16 cellular contexts compared by ENCODE assay signal in genomic region chr11:68043029-68043348, GRCh38. TPM values are rescaled to one million over a fixed set of nuclear protein-coding genes. Genes with fewer than 3 reads are reported as not detected.
A peak's percentile ranks its signal among the peaks of the same experiment; 100 is the strongest.
DNase-seq lines count a peak whose midpoint lies in the region; ATAC-seq, FAIRE-seq and TF ChIP-seq lines count a peak whose summit lies in the region.
"Had no signal": no experiment of that assay in that cellular context is flagged by ENCODE, and none has a peak within 500 bp of the region (broad histone marks: within the 10 kb centered on the region; RNA-seq: fewer than 3 reads in every experiment).

No MANE protein-coding gene starts in this region.

- peaks cover 37% of the 10 kb centered on the region for H3K79me2 ChIP-seq in K562 (ENCODE audit: control insufficient read depth, insufficient read depth, low read length)
- no peaks in the 10 kb centered on the region for H3K79me2 ChIP-seq in neural progenitor cell (ENCODE audit: low read depth)

- peaks cover 14% of the 10 kb centered on the region for H3F3A ChIP-seq in neural progenitor cell (ENCODE audit: low read depth)

- no peaks in the 10 kb centered on the region for H3K36me3 Mint-ChIP-seq in HFFc6 (ENCODE audit: low read depth)
- H3K36me3 Mint-ChIP-seq in neural progenitor cell, result no peaks in the 10 kb centered on the region

- H3K9ac ChIP-seq in K562 (ENCODE audit: insufficient read depth in 1 of 2, low read depth in 2 of 2, low read length in 2 of 2) (peak overlapping the region; percentile 69 to 90; a peak in 3 of 4 replicates), neural progenitor cell (no peak overlapping the region)

- H3K36me3 ChIP-seq in K562 (ENCODE audit: control insufficient read depth, insufficient read depth, low read length), result peaks cover 60% of the 10 kb centered on the region; the same call in 2 of the 3 replicates
- H3K36me3 ChIP-seq in pancreas, result peaks cover 0 to 10% (median 9%) of the 10 kb centered on the region in 3 donors
- H3K36me3 ChIP-seq in left ventricle myocardium inferior, result peaks cover 23% of the 10 kb centered on the region
- no peaks in the 10 kb centered on the region for H3K36me3 ChIP-seq in neural progenitor cell

- peak overlapping the region; percentile 15; the same call in 1 of the 2 replicates for H3K4me3 ChIP-seq in AG04449 (ENCODE audit: low read depth, low read length)
- H3K4me3 ChIP-seq in K562, result peak overlapping the region; percentile 14; the same call in 1 of the 2 replicates
- H3K4me3 ChIP-seq in pancreas, result peak overlapping the region in 2 of 4 donors; percentile 4 to 57
- H3K4me3 ChIP-seq in left ventricle myocardium inferior, result no peak overlapping the region
- no peak overlapping the region for H3K4me3 ChIP-seq in neural progenitor cell
- H3K4me3 ChIP-seq: heart left ventricle, lung, psoas muscle had no signal

- peak overlapping the region; percentile 31; the same call in 1 of the 2 replicates for H3K27ac Mint-ChIP-seq in HFFc6
- no peak overlapping the region for H3K27ac Mint-ChIP-seq in neural progenitor cell
- H3K27ac Mint-ChIP-seq: activated naive CD8-positive, alpha-beta T cell treated with anti-CD3 and anti-CD28 coated beads, Interleukin-2, amount 10 ng/mL, durations not matched to agents 7 days and 5 days had no signal

- no TSS peak for BruUV-seq in K562 (replicated peaks; lab: Mats Ljungman, UMichigan)

- H3K9me3 ChIP-seq in K562 (replicated peaks; ENCODE audit: control insufficient read depth, insufficient read depth, low read depth, low read length) (no peaks in the 10 kb centered on the region), pancreas (no peaks in the 10 kb centered on the region), left ventricle myocardium inferior (replicated peaks) (no peaks in the 10 kb centered on the region), neural progenitor cell (ENCODE audit: low read depth) (no peaks in the 10 kb centered on the region)
- H3K9me3 ChIP-seq: heart left ventricle, psoas muscle had no signal

- H3K4me1 ChIP-seq in K562 (replicated peaks in 1 of 2; ENCODE audit: control insufficient read depth in 2 of 2, insufficient read depth in 2 of 2, low read length in 2 of 2) (peaks cover 38 to 77% of the 10 kb centered on the region in 2 experiments), pancreas (peaks cover 7 to 31% (median 27%) of the 10 kb centered on the region in 3 donors), left ventricle myocardium inferior (peaks cover 31% of the 10 kb centered on the region), neural progenitor cell (peaks cover 16% of the 10 kb centered on the region)

- TF ChIP-seq CTCF in AG04449 (IDR thresholded peaks at IDR 0.05; ENCODE audit: insufficient read depth, low read length, missing control alignments) (no peak), HFFc6 (IDR thresholded peaks at IDR 0.05) (no peak), K562 (IDR thresholded peaks at IDR 0.05 in 2 of 3, conservative IDR thresholded peaks at IDR 0.05 in 1 of 3; ENCODE audit: insufficient read depth in 2 of 3, low read depth in 1 of 3, low read length in 3 of 3) (no peak), pancreas (IDR thresholded peaks at IDR 0.05) (no peak), left ventricle myocardium inferior (IDR thresholded peaks at IDR 0.05; ENCODE audit: borderline replicate concordance) (no peak), neural progenitor cell (IDR thresholded peaks at IDR 0.05) (no peak)

- FAIRE-seq in K562 (lab: Jason Lieb, UNC) (no peak), pancreas (lab: Jason Lieb, UNC) (no peak)

- H3K9me3 Mint-ChIP-seq in HFFc6 (no peaks in the 10 kb centered on the region), neural progenitor cell (no peaks in the 10 kb centered on the region)
- H3K9me3 Mint-ChIP-seq: activated naive CD8-positive, alpha-beta T cell treated with anti-CD3 and anti-CD28 coated beads, Interleukin-2, amount 10 ng/mL, durations not matched to agents 7 days and 5 days had no signal

- POLR2A ChIA-PET in AG04449 (lab: Yijun Ruan, JAX) (interaction anchor here (1.7 to 2.8 kb wide), 3 partner anchors 10 to 33 kb away, joined by 5 to 17 read pairs (median 6); partner anchors contain the start of genes ALDH3B1 and NDUFS8), K562 (lab: Yijun Ruan, JAX) (interaction anchor here (0.7 to 4.9 kb wide), 7 partner anchors 10 to 334 kb away, joined by 3 to 55 read pairs (median 4); no protein-coding TSS in a partner anchor)

- H2AFZ ChIP-seq in K562 (ENCODE audit: low read depth, low read length) (peak overlapping the region; percentile 56), neural progenitor cell (replicated peaks) (no peak overlapping the region)

- no peak for TF ChIP-seq RAD21 in K562 (CRISPR knock-in tag; conservative IDR thresholded peaks at IDR 0.05 in 1 of 2, IDR thresholded peaks at IDR 0.05 in 1 of 2)

- TF ChIP-seq POLR2A in K562 (conservative IDR thresholded peaks at IDR 0.05), result no peak

- no peak for TF ChIP-seq EP300 in K562 (IDR thresholded peaks at IDR 0.05; ENCODE audit: low read length)

- peaks cover 4% of the 10 kb centered on the region; the same call in 1 of the 2 replicates for H4K20me1 ChIP-seq in K562 (replicated peaks; ENCODE audit: control insufficient read depth, insufficient read depth, low read length)
- H4K20me1 ChIP-seq in neural progenitor cell (ENCODE audit: low read depth), result no peaks in the 10 kb centered on the region

- H3K27ac ChIP-seq in K562 (ENCODE audit: extremely low read depth, low read depth, low read length) (peak overlapping the region; percentile 90), pancreas (peak overlapping the region; percentile 11 to 36 (median 16)), left ventricle myocardium inferior (replicated peaks) (no peak overlapping the region), neural progenitor cell (no peak overlapping the region)
- H3K27ac ChIP-seq: psoas muscle had no signal

- peaks cover 12% of the 10 kb centered on the region for H3K4me1 Mint-ChIP-seq in HFFc6 (ENCODE audit: low read depth)
- H3K4me1 Mint-ChIP-seq in neural progenitor cell, result peaks cover 9% of the 10 kb centered on the region

- ATAC-seq in K562 (peak; percentile 4; the same call in 2 of the 3 replicates), pancreas (no peak), GM21447 (IDR thresholded peaks at IDR 0.05; ENCODE audit: unreplicated experiment) (no peak)
- ATAC-seq: activated CD4-positive, CD25-positive, alpha-beta regulatory T cell treated with anti-CD3 and anti-CD28 coated beads, Interleukin-2, amount 50 U/mL, for 24 hours; heart left ventricle; psoas muscle had no signal

- intact Hi-C loops in K562 (cut with micrococcal nuclease), result no loop called here
- intact Hi-C loops in pancreas (cut with DNase I), result loop anchor here in 1 of 3 donors (10.0 kb wide), 1 partner anchor 162 kb away; no protein-coding TSS in a partner anchor
- intact Hi-C loops in left ventricle myocardium inferior (cut with micrococcal nuclease), result no loop called here

- H3K27me3 Mint-ChIP-seq in HFFc6 (ENCODE audit: insufficient read depth), result peaks cover 3% of the 10 kb centered on the region; the same call in 1 of the 2 replicates
- H3K27me3 Mint-ChIP-seq in neural progenitor cell (ENCODE audit: insufficient read depth, low read depth), result peaks cover 8% of the 10 kb centered on the region
- H3K27me3 Mint-ChIP-seq: activated naive CD8-positive, alpha-beta T cell treated with anti-CD3 and anti-CD28 coated beads, Interleukin-2, amount 10 ng/mL, durations not matched to agents 7 days and 5 days had no signal

- DNase-seq in AG04449 (ENCODE audit: low read depth, low spot score) (no peak), HFFc6 (no peak), K562 (ENCODE audit: extremely low read depth in 1 of 4, low spot score in 3 of 4) (peak; percentile 44 to 59 (median 53)), pancreas (peak in 3 of 6 donors; percentile 26 to 50 (median 33)), retina (no peak), left ventricle myocardium inferior (no peak), neural progenitor cell (ENCODE audit: low spot score) (no peak)
- DNase-seq: activated naive CD8-positive, alpha-beta T cell treated with anti-CD3 and anti-CD28 coated beads, Interleukin-2, amount 10 ng/mL, durations not matched to agents 7 days and 5 days; effector CD4-positive, alpha-beta T cell; NCI-H1930; T-helper 2 cell had no signal

- H3K4me2 ChIP-seq in K562 (ENCODE audit: insufficient read depth, low read length), result peak overlapping the region; percentile 57
- H3K4me2 ChIP-seq in neural progenitor cell, result no peak overlapping the region

- no peaks in the 10 kb centered on the region for H3K9me1 ChIP-seq in K562 (ENCODE audit: control insufficient read depth, insufficient read depth, low read length)

- no peak overlapping the region for H3K4me3 Mint-ChIP-seq in HFFc6
- no peak overlapping the region for H3K4me3 Mint-ChIP-seq in neural progenitor cell
- H3K4me3 Mint-ChIP-seq: activated naive CD8-positive, alpha-beta T cell treated with anti-CD3 and anti-CD28 coated beads, Interleukin-2, amount 10 ng/mL, durations not matched to agents 7 days and 5 days had no signal

- 20% methylated on average over 8 of the region's 8 CpGs for WGBS in K562 (ENCODE audit: insufficient coverage, low coverage, missing lambda C conversion rate)
- 32 to 46% methylated on average over 4 to 8 of the region's 8 CpGs for WGBS in pancreas, 2 donors

- CTCF ChIA-PET in AG04449 (lab: Yijun Ruan, JAX) (interaction anchor here (1.6 to 1.8 kb wide), 3 partner anchors 9 to 166 kb away, joined by 4 to 5 read pairs (median 4); no protein-coding TSS in a partner anchor), K562 (lab: Yijun Ruan, JAX; ENCODE audit: low intra/inter-chr PET ratio) (no interaction called here)

- no peaks in the 10 kb centered on the region for H3K27me3 ChIP-seq in K562 (ENCODE audit: control insufficient read depth in 2 of 2, insufficient read depth in 2 of 2, low read length in 2 of 2)
- H3K27me3 ChIP-seq in pancreas, result no peaks in the 10 kb centered on the region
- no peaks in the 10 kb centered on the region for H3K27me3 ChIP-seq in left ventricle myocardium inferior (ENCODE audit: low read depth)
- H3K27me3 ChIP-seq in neural progenitor cell, result no peaks in the 10 kb centered on the region
- H3K27me3 ChIP-seq: heart left ventricle had no signal

- in situ Hi-C loops in K562 (cut with MboI), result no loop called here

RNA-seq across cellular contexts. Expression of gene TCIRG1, which starts 4.2 kb away (rescaled TPM):
- total RNA-seq in HFFc6 (2021; fragmentation: NEBNext Ultra II Directional; extraction: Animal tissue kit (Norgen Biotek cat#: 25700)), result 100 to 1,000 TPM; 113 to 150 (median 131) TPM
- total RNA-seq in K562 (2011; cell fraction: chromatin; rRNA removed; ENCODE audit: low replicate concordance), result 106 and 531 TPM in 2 replicates
- total RNA-seq in K562 (2011; cell fraction: nucleolus; rRNA removed), result 492 and 517 TPM in 2 replicates
- 190 and 232 TPM in 2 replicates for total RNA-seq in K562 (2011; cell fraction: nucleoplasm; rRNA removed)
- 78.0 and 82.8 TPM in 2 replicates for total RNA-seq in K562 (2014; rRNA removed)
- 2.5 and 5.5 TPM in 2 replicates for total RNA-seq in K562 (2014; rRNA removed; fragmentation: Illumina TruSeq; extraction: Trizol)
- total RNA-seq in K562 (2015; rRNA removed; fragmentation: Illumina TruSeq; extraction: Trizol), result 24.4 and 28.7 TPM in 2 replicates
- 96.4 and 108 TPM in 2 replicates for total RNA-seq in K562 (2021)
- polyA plus RNA-seq in K562 (2011; rRNA removed), result 31.1 and 72.7 TPM in 2 replicates
- 56.1 and 92.6 TPM in 2 replicates for polyA plus RNA-seq in K562 (2011; cell fraction: cytosol; rRNA removed)
- 923 and 1,215 TPM in 2 replicates for polyA plus RNA-seq in K562 (2011; cell fraction: nucleus; rRNA removed)
- 55.4 and 115 TPM in 2 replicates for polyA plus RNA-seq in K562 (2012)
- polyA plus RNA-seq in K562 (2014; fragmentation: Illumina TruSeq; extraction: Trizol), result 13.1 and 33.3 TPM in 2 replicates
- 1 to 10 TPM in 1 of 2 experiments, under 1 TPM in 1; 0.49 to 1.9 TPM for polyA plus RNA-seq in K562 (2014; fragmentation: Nextera tagmentation; extraction: Ambion mirVana)
- 113 and 143 TPM in 2 replicates for polyA plus RNA-seq in K562 (2014; rRNA removed)
- polyA minus RNA-seq in K562 (2011; rRNA and poly(A)+ RNA removed), result 9.7 and 11.0 TPM in 2 replicates
- polyA minus RNA-seq in K562 (2011; cell fraction: cytosol; rRNA and poly(A)+ RNA removed), result 28.2 and 33.0 TPM in 2 replicates
- polyA minus RNA-seq in K562 (2011; cell fraction: nucleus; rRNA and poly(A)+ RNA removed), result 139 and 154 TPM in 2 replicates
- 100 to 1,000 TPM; 166 to 287 (median 201) TPM for total RNA-seq in pancreas
- 1,000 to 10,000 TPM in 1 of 2 donors, 100 to 1,000 TPM in 1; 550 to 1,036 TPM for polyA plus RNA-seq in pancreas
- 23.4 TPM for total RNA-seq in left ventricle myocardium inferior
- total RNA-seq in neural progenitor cell (ENCODE audit: low replicate concordance), result 10.7 and 19.4 TPM in 2 replicates

RNA-seq across cellular contexts. Expression of gene NDUFS8, which starts 12.5 kb away (rescaled TPM):
- 100 to 1,000 TPM; 221 to 236 (median 223) TPM for total RNA-seq in HFFc6 (2021; fragmentation: NEBNext Ultra II Directional; extraction: Animal tissue kit (Norgen Biotek cat#: 25700))
- 41.2 and 158 TPM in 2 replicates for total RNA-seq in K562 (2011; cell fraction: chromatin; rRNA removed; ENCODE audit: low replicate concordance)
- 168 and 170 TPM in 2 replicates for total RNA-seq in K562 (2011; cell fraction: nucleolus; rRNA removed)
- total RNA-seq in K562 (2011; cell fraction: nucleoplasm; rRNA removed), result 99.4 and 102 TPM in 2 replicates
- total RNA-seq in K562 (2014; rRNA removed) (351 and 419 TPM in 2 replicates), K562 (2014; rRNA removed; fragmentation: Illumina TruSeq; extraction: Trizol) (60.0 and 91.3 TPM in 2 replicates), K562 (2015; rRNA removed; fragmentation: Illumina TruSeq; extraction: Trizol) (146 and 150 TPM in 2 replicates), K562 (2021) (271 and 294 TPM in 2 replicates), pancreas (10 to 100 TPM; 43.6 to 70.5 (median 59.0) TPM), left ventricle myocardium inferior (436 TPM), neural progenitor cell (ENCODE audit: low replicate concordance) (46.7 and 149 TPM in 2 replicates)
- polyA plus RNA-seq in K562 (2011; rRNA removed) (67.2 and 68.7 TPM in 2 replicates), K562 (2014; fragmentation: Illumina TruSeq; extraction: Trizol) (101 and 156 TPM in 2 replicates), K562 (2014; fragmentation: Nextera tagmentation; extraction: Ambion mirVana) (10 to 100 TPM; 36.5 to 65.1 TPM), K562 (2014; rRNA removed) (241 and 257 TPM in 2 replicates), pancreas (100 to 1,000 TPM; 116 to 121 TPM)
- polyA plus RNA-seq in K562 (2011; cell fraction: cytosol; rRNA removed), result 181 and 505 TPM in 2 replicates
- 116 and 178 TPM in 2 replicates for polyA plus RNA-seq in K562 (2011; cell fraction: nucleus; rRNA removed)
- 247 and 317 TPM in 2 replicates for polyA plus RNA-seq in K562 (2012)
- 28.2 and 47.3 TPM in 2 replicates for polyA minus RNA-seq in K562 (2011; rRNA and poly(A)+ RNA removed)
- polyA minus RNA-seq in K562 (2011; cell fraction: cytosol; rRNA and poly(A)+ RNA removed), result 128 and 135 TPM in 2 replicates
- 55.5 and 65.1 TPM in 2 replicates for polyA minus RNA-seq in K562 (2011; cell fraction: nucleus; rRNA and poly(A)+ RNA removed)

RNA-seq across cellular contexts. Expression of gene ALDH3B1, which starts 32.9 kb away (rescaled TPM):
- 10 to 100 TPM; 29.5 to 47.4 (median 43.4) TPM for total RNA-seq in HFFc6 (2021; fragmentation: NEBNext Ultra II Directional; extraction: Animal tissue kit (Norgen Biotek cat#: 25700))
- total RNA-seq in K562 (2011; cell fraction: chromatin; rRNA removed; ENCODE audit: low replicate concordance), result 0.14 and 0.70 TPM in 2 replicates
- total RNA-seq in K562 (2011; cell fraction: nucleolus; rRNA removed), result 0.13 and 0.17 TPM in 2 replicates
- total RNA-seq in K562 (2011; cell fraction: nucleoplasm; rRNA removed), result 0.07 and 0.15 TPM in 2 replicates
- 0.37 TPM in 1 of 2 replicates, not detected in the other for total RNA-seq in K562 (2014; rRNA removed)
- 0.04 TPM in 1 of 2 replicates, not detected in the other for total RNA-seq in K562 (2014; rRNA removed; fragmentation: Illumina TruSeq; extraction: Trizol)
- 0.07 and 0.08 TPM in 2 replicates for total RNA-seq in K562 (2015; rRNA removed; fragmentation: Illumina TruSeq; extraction: Trizol)
- 0.13 and 0.35 TPM in 2 replicates for total RNA-seq in K562 (2021)
- 0.10 and 0.19 TPM in 2 replicates for polyA plus RNA-seq in K562 (2011; rRNA removed)
- 0.18 and 0.36 TPM in 2 replicates for polyA plus RNA-seq in K562 (2011; cell fraction: cytosol; rRNA removed)
- 0.21 and 0.30 TPM in 2 replicates for polyA plus RNA-seq in K562 (2011; cell fraction: nucleus; rRNA removed)
- polyA plus RNA-seq in K562 (2012), result 0.42 and 1.4 TPM in 2 replicates
- 0.06 and 0.15 TPM in 2 replicates for polyA plus RNA-seq in K562 (2014; fragmentation: Illumina TruSeq; extraction: Trizol)
- under 1 TPM in 1 of 2 experiments, not detected in 1; 0.01 TPM for polyA plus RNA-seq in K562 (2014; fragmentation: Nextera tagmentation; extraction: Ambion mirVana)
- 0.21 and 0.43 TPM in 2 replicates for polyA plus RNA-seq in K562 (2014; rRNA removed)
- polyA minus RNA-seq in K562 (2011; rRNA and poly(A)+ RNA removed), result 0.03 TPM in 1 of 2 replicates, not detected in the other
- polyA minus RNA-seq in K562 (2011; cell fraction: cytosol; rRNA and poly(A)+ RNA removed), result 1.5 TPM in 1 of 2 replicates, not detected in the other
- 0.11 and 0.54 TPM in 2 replicates for polyA minus RNA-seq in K562 (2011; cell fraction: nucleus; rRNA and poly(A)+ RNA removed)
- 10 to 100 TPM in 2 of 6 donors, 1 to 10 TPM in 4; 3.2 to 13.7 (median 8.0) TPM for total RNA-seq in pancreas
- polyA plus RNA-seq in pancreas, result 1 to 10 TPM; 6.4 to 9.5 TPM
- 3.7 TPM for total RNA-seq in left ventricle myocardium inferior
- 0.12 TPM in 1 of 2 replicates, not detected in the other for total RNA-seq in neural progenitor cell (ENCODE audit: low replicate concordance)

RNA-seq across cellular contexts. Expression of gene UNC93B1, which starts 39.1 kb away (rescaled TPM):
- 10 to 100 TPM; 17.2 to 23.0 (median 19.9) TPM for total RNA-seq in HFFc6 (2021; fragmentation: NEBNext Ultra II Directional; extraction: Animal tissue kit (Norgen Biotek cat#: 25700))
- total RNA-seq in K562 (2011; cell fraction: chromatin; rRNA removed; ENCODE audit: low replicate concordance), result 14.0 and 42.4 TPM in 2 replicates
- 38.0 and 40.8 TPM in 2 replicates for total RNA-seq in K562 (2011; cell fraction: nucleolus; rRNA removed)
- total RNA-seq in K562 (2011; cell fraction: nucleoplasm; rRNA removed), result 17.3 and 24.9 TPM in 2 replicates
- 10.1 and 12.2 TPM in 2 replicates for total RNA-seq in K562 (2014; rRNA removed)
- total RNA-seq in K562 (2014; rRNA removed; fragmentation: Illumina TruSeq; extraction: Trizol), result 3.7 and 4.3 TPM in 2 replicates
- total RNA-seq in K562 (2015; rRNA removed; fragmentation: Illumina TruSeq; extraction: Trizol), result 2.3 and 3.3 TPM in 2 replicates
- total RNA-seq in K562 (2021), result 13.6 and 14.1 TPM in 2 replicates
- polyA plus RNA-seq in K562 (2011; rRNA removed), result 8.6 and 10.0 TPM in 2 replicates
- polyA plus RNA-seq in K562 (2011; cell fraction: cytosol; rRNA removed), result 11.3 and 17.7 TPM in 2 replicates
- 30.9 and 40.1 TPM in 2 replicates for polyA plus RNA-seq in K562 (2011; cell fraction: nucleus; rRNA removed)
- 6.5 and 9.5 TPM in 2 replicates for polyA plus RNA-seq in K562 (2012)
- polyA plus RNA-seq in K562 (2014; fragmentation: Illumina TruSeq; extraction: Trizol), result 5.1 and 6.5 TPM in 2 replicates
- polyA plus RNA-seq in K562 (2014; fragmentation: Nextera tagmentation; extraction: Ambion mirVana), result under 1 TPM; 0.10 to 0.17 TPM
- 7.3 and 11.6 TPM in 2 replicates for polyA plus RNA-seq in K562 (2014; rRNA removed)
- 5.2 and 8.3 TPM in 2 replicates for polyA minus RNA-seq in K562 (2011; rRNA and poly(A)+ RNA removed)
- polyA minus RNA-seq in K562 (2011; cell fraction: cytosol; rRNA and poly(A)+ RNA removed), result 9.3 and 11.6 TPM in 2 replicates
- 12.3 and 12.5 TPM in 2 replicates for polyA minus RNA-seq in K562 (2011; cell fraction: nucleus; rRNA and poly(A)+ RNA removed)
- total RNA-seq in pancreas, result 10 to 100 TPM; 13.0 to 28.5 (median 16.6) TPM
- 10 to 100 TPM; 26.3 to 36.5 TPM for polyA plus RNA-seq in pancreas
- total RNA-seq in left ventricle myocardium inferior, result 6.1 TPM
- 8.8 and 11.1 TPM in 2 replicates for total RNA-seq in neural progenitor cell (ENCODE audit: low replicate concordance)

Comparison
In these comparisons a context has a peak if more than half of its experiments do, and no peak if none do; other contexts are left out.
1. DNase-seq: peak in K562 (4 of 4); none in AG04449 (single experiment), HFFc6 (single experiment), retina (single experiment), left ventricle myocardium inferior (single experiment) and neural progenitor cell (single experiment).
2. H3K4me3 ChIP-seq: peak in AG04449 (single experiment) and K562 (single experiment); none in left ventricle myocardium inferior (single experiment) and neural progenitor cell (single experiment).
3. H3K27ac ChIP-seq: peak in K562 (single experiment) and pancreas (4 of 4); none in left ventricle myocardium inferior (single experiment) and neural progenitor cell (single experiment).